ENCODE assay signal across 25 cellular contexts in the genomic region with DNA sequence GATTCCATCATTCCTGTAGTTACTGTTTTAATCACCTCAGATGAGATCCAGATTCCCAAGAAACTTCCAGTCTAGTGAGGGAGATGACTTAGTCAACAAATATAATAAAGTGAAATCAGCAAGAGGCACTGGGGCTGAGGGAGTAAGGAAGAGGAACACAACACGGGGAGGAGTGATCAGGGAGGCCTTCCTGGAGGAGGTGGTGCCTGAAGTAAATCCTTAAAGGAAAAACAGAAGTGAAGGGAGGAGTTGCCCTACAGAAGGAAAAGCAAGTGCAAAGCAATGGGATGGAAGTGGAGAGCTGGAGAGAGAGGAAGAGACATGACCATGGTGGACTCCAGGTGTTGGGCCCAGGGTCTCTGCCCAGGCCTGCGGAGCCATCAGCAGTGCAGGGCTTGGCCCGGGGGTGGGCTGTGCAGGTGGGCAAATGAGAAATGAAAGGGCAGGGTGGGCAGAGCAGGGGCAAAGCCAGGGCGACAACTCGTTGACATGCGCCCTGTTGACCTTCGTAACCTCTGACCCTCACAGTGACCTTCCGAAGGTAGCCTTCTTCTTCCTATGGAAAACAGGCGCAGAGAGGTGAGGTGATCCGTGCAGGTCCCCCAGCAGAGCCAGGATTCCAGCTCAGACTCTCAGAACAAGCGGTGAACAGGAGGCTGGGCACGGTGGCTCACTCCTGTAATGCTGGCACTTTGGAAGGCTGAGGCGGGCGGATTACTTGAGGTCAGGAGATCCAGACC. TPM values are rescaled to one million over a fixed set of nuclear protein-coding genes. Genes with fewer than 3 reads are reported as not detected.
DNase-seq lines count a peak whose midpoint lies in the region; ATAC-seq, FAIRE-seq and TF ChIP-seq lines count a peak whose summit lies in the region.
"Had no signal": no experiment of that assay in that cellular context is flagged by ENCODE, and none has a peak within 500 bp of the region (broad histone marks: within the 10 kb centered on the region; RNA-seq: fewer than 3 reads in every experiment).

No MANE protein-coding gene starts in this region.

- no peaks in the 10 kb centered on the region for H3K79me2 ChIP-seq in K562 (ENCODE audit: control insufficient read depth, insufficient read depth, low read length)

- no peak overlapping the region for H2BK15ac ChIP-seq in neuronal stem cell (ENCODE audit: low read length)

- intact Hi-C loops in K562 (cut with micrococcal nuclease): loop anchor here (5.0 kb wide), 1 partner anchor 174 kb away; no protein-coding TSS in a partner anchor
- intact Hi-C loops in right cardiac atrium (cut with DNase I): no loop called here

- no peaks in the 10 kb centered on the region for H3K79me1 ChIP-seq in neuronal stem cell (ENCODE audit: low read depth, low read length)

- TF ChIP-seq EP300 in K562 (IDR thresholded peaks at IDR 0.05; ENCODE audit: low read length): no peak

- H3K27me3 ChIP-seq in BLaER1 treated with 17β-estradiol and CSF1 and Interleukin-3, amounts not matched to agents 10 nM and 100 nM: no peaks in the 10 kb centered on the region
- H3K27me3 ChIP-seq in K562 (ENCODE audit: control insufficient read depth in 2 of 2, insufficient read depth in 2 of 2, low read length in 2 of 2) (peaks cover 0 to 9% of the 10 kb centered on the region in 2 experiments; a peak in 2 of 5 replicates), right cardiac atrium (ENCODE audit: control insufficient read depth, insufficient read depth) (no peaks in the 10 kb centered on the region), neuronal stem cell (ENCODE audit: control insufficient read depth in 3 of 3, insufficient read depth in 3 of 3, low read depth in 1 of 3, low read length in 3 of 3) (peaks cover 0 to 18% (median 3%) of the 10 kb centered on the region in 3 experiments)
- H3K27me3 ChIP-seq: MG63, Peyer's patch had no signal

- TF ChIP-seq RAD21 in K562 (CRISPR knock-in tag; conservative IDR thresholded peaks at IDR 0.05 in 1 of 2, IDR thresholded peaks at IDR 0.05 in 1 of 2): no peak

- no peak overlapping the region for H3K27ac ChIP-seq in BLaER1 treated with 17β-estradiol and CSF1 and Interleukin-3, amounts not matched to agents 10 nM and 100 nM
- H3K27ac ChIP-seq in K562 (ENCODE audit: extremely low read depth, low read depth, low read length) (no peak overlapping the region), right cardiac atrium (ENCODE audit: low read length) (no peak overlapping the region), neuronal stem cell (replicated peaks; ENCODE audit: low read length) (no peak overlapping the region)
- H3K27ac ChIP-seq: Peyer's patch, SK-N-MC had no signal

- H3K14ac ChIP-seq in neuronal stem cell (ENCODE audit: low read length): peak overlapping the region; percentile 72

- H3K4ac ChIP-seq in neuronal stem cell (ENCODE audit: low read length): no peak overlapping the region

- no peak overlapping the region for H3K9ac ChIP-seq in BLaER1 treated with 17β-estradiol and CSF1 and Interleukin-3, amounts not matched to agents 10 nM and 100 nM
- H3K9ac ChIP-seq in K562 (ENCODE audit: insufficient read depth in 1 of 2, low read depth in 2 of 2, low read length in 2 of 2): no peak overlapping the region
- H3K9ac ChIP-seq in neuronal stem cell (ENCODE audit: low read depth, low read length, poor library complexity): peak overlapping the region; percentile 3

- H3K36me3 ChIP-seq in BLaER1 treated with 17β-estradiol and CSF1 and Interleukin-3, amounts not matched to agents 10 nM and 100 nM: no peaks in the 10 kb centered on the region
- H3K36me3 ChIP-seq in K562 (ENCODE audit: control insufficient read depth, insufficient read depth, low read length): no peaks in the 10 kb centered on the region
- H3K36me3 ChIP-seq in neuronal stem cell (replicated peaks in 1 of 2; ENCODE audit: control insufficient read depth in 2 of 2, insufficient read depth in 2 of 2, low read length in 2 of 2): no peaks in the 10 kb centered on the region
- H3K36me3 ChIP-seq: MG63, Peyer's patch had no signal

- ATAC-seq in K562: no peak
- no peak for ATAC-seq in right cardiac atrium
- ATAC-seq in HG02763 (IDR thresholded peaks at IDR 0.05; ENCODE audit: unreplicated experiment): no peak

- H4K91ac ChIP-seq in neuronal stem cell (ENCODE audit: low read depth, low read length, poor library complexity): no peak overlapping the region

- peaks cover 0 to 5% (median 0%) of the 10 kb centered on the region in 11 experiments; a peak in 2 of 22 replicates for H4K20me1 ChIP-seq in BLaER1 treated with 17β-estradiol and CSF1 and Interleukin-3, amounts not matched to agents 10 nM and 100 nM
- H4K20me1 ChIP-seq in K562 (replicated peaks; ENCODE audit: control insufficient read depth, insufficient read depth, low read length): no peaks in the 10 kb centered on the region

- H3K18ac ChIP-seq in neuronal stem cell (ENCODE audit: low read length): peak overlapping the region; percentile 5

- BruUV-seq in K562 (replicated peaks; lab: Mats Ljungman, UMichigan): no TSS peak

- TF ChIP-seq POLR2A in K562 (conservative IDR thresholded peaks at IDR 0.05): no peak

- H3K4me1 ChIP-seq in BLaER1 treated with 17β-estradiol and CSF1 and Interleukin-3, amounts not matched to agents 10 nM and 100 nM: peaks cover 8 to 31% (median 26%) of the 10 kb centered on the region in 10 experiments
- H3K4me1 ChIP-seq in K562 (replicated peaks in 1 of 2; ENCODE audit: control insufficient read depth in 2 of 2, insufficient read depth in 2 of 2, low read length in 2 of 2) (peaks cover 0 to 22% of the 10 kb centered on the region in 2 experiments; a peak in 2 of 5 replicates), right cardiac atrium (ENCODE audit: control insufficient read depth, insufficient read depth, low read length) (peaks cover 5% of the 10 kb centered on the region), neuronal stem cell (ENCODE audit: control insufficient read depth in 2 of 2, insufficient read depth in 1 of 2, low read depth in 1 of 2, low read length in 2 of 2) (peaks cover 0 to 17% of the 10 kb centered on the region in 2 donors)
- H3K4me1 ChIP-seq: Peyer's patch had no signal

- H4K8ac ChIP-seq in neuronal stem cell (ENCODE audit: low read depth, low read length): no peak overlapping the region

- no peaks in the 10 kb centered on the region for H3K9me1 ChIP-seq in K562 (ENCODE audit: control insufficient read depth, insufficient read depth, low read length)

- H3K23ac ChIP-seq in neuronal stem cell (ENCODE audit: low read depth, low read length, poor library complexity): no peak overlapping the region

- no peak overlapping the region for H2BK12ac ChIP-seq in neuronal stem cell (ENCODE audit: low read length)

- CTCF ChIA-PET in K562 (lab: Yijun Ruan, JAX; ENCODE audit: low intra/inter-chr PET ratio): no interaction called here

- no peak for FAIRE-seq in K562 (lab: Jason Lieb, UNC)
- FAIRE-seq: G401.6, H54, HTR-8/SVneo had no signal

- in situ Hi-C loops in K562 (cut with MboI): no loop called here
- in situ Hi-C loops in G401 (cut with HindIII; ENCODE audit: low sequenced_read_pairs): no loop called here

- no peak overlapping the region for H2AFZ ChIP-seq in K562 (ENCODE audit: low read depth, low read length)
- H2AFZ ChIP-seq in neuronal stem cell (ENCODE audit: low read length): no peak overlapping the region

- 73% methylated on average over 11 of the region's 14 CpGs for WGBS in K562 (ENCODE audit: insufficient coverage, low coverage, missing lambda C conversion rate)
- WGBS in right cardiac atrium: 80% methylated on average over 14 of the region's 14 CpGs
- WGBS in neuronal stem cell (ENCODE audit: extremely low coverage in 2 of 2, insufficient read length in 2 of 2, insufficient replicate concordance in 1 of 2), 2 donors: no CpG with 5 or more reads among the region's 14 CpGs

- H3K4me2 ChIP-seq in BLaER1 treated with 17β-estradiol and CSF1 and Interleukin-3, amounts not matched to agents 10 nM and 100 nM: peak overlapping the region; percentile 10 to 36 (median 26); a peak in 13 of 22 replicates
- H3K4me2 ChIP-seq in K562 (ENCODE audit: insufficient read depth, low read length) (no peak overlapping the region), neuronal stem cell (ENCODE audit: insufficient read depth, low read length, poor library complexity, severe bottlenecking) (no peak overlapping the region)

- POLR2A ChIA-PET in K562 (lab: Yijun Ruan, JAX): no interaction called here

- no peak overlapping the region for H2AK5ac ChIP-seq in neuronal stem cell (ENCODE audit: low read depth, low read length)

- DNase-seq in K562 (ENCODE audit: extremely low read depth in 1 of 4, low spot score in 3 of 4) (no peak), right cardiac atrium (peak in 2 of 3 donors; percentile 54 to 57), neuronal stem cell (ENCODE audit: low spot score) (no peak), G401 (ENCODE audit: low spot score) (no peak), NCI-H510A (lab: John Stamatoyannopoulos, UW) (no peak)
- DNase-seq in stimulated activated CD4-positive, alpha-beta T cell treated with anti-CD3 and anti-CD28 coated beads, Interleukin-1b, Interleukin-23, amount 100 ng/mL, for 48 hours: no peak
- DNase-seq: AML-193; DMS 273 treated with DMSO at 0.1 percent for 48 hours; DND-41; Kasumi-1; MG63; NCI-H1048; NCI-H1436; NCI-H2029 treated with DMSO at 0.1 percent for 48 hours; NCI-H2171 treated with DMSO at 0.1 percent for 48 hours; NCI-H446; NCI-H748 treated with DMSO at 0.1 percent for 48 hours; NK-92 treated with Interleukin-12 subunit alpha and Interleukin-12 subunit beta, amount 100 ng/mL, for 24 hours; Peyer's patch had no signal

- no peaks in the 10 kb centered on the region for H3K9me3 ChIP-seq in BLaER1 treated with 17β-estradiol and CSF1 and Interleukin-3, amounts not matched to agents 10 nM and 100 nM (replicated peaks in 1 of 11)
- no peaks in the 10 kb centered on the region for H3K9me3 ChIP-seq in K562 (replicated peaks; ENCODE audit: control insufficient read depth, insufficient read depth, low read depth, low read length)
- H3K9me3 ChIP-seq in right cardiac atrium (ENCODE audit: control insufficient read depth, low read length): no peaks in the 10 kb centered on the region
- H3K9me3 ChIP-seq in neuronal stem cell (replicated peaks in 1 of 2; ENCODE audit: control insufficient read depth in 2 of 2, insufficient read depth in 1 of 2, low read depth in 1 of 2, low read length in 2 of 2): no peaks in the 10 kb centered on the region
- H3K9me3 ChIP-seq: MG63, Peyer's patch had no signal

- no peak overlapping the region for H2BK5ac ChIP-seq in neuronal stem cell (ENCODE audit: low read length)

- no peak for TF ChIP-seq CTCF in K562 (IDR thresholded peaks at IDR 0.05 in 2 of 3, conservative IDR thresholded peaks at IDR 0.05 in 1 of 3; ENCODE audit: insufficient read depth in 2 of 3, low read depth in 1 of 3, low read length in 3 of 3)

- H2BK120ac ChIP-seq in neuronal stem cell (ENCODE audit: low read depth, low read length): no peak overlapping the region

- H3K4me3 ChIP-seq in BLaER1 treated with 17β-estradiol and CSF1 and Interleukin-3, amounts not matched to agents 10 nM and 100 nM: no peak overlapping the region
- H3K4me3 ChIP-seq in K562: no peak overlapping the region
- no peak overlapping the region for H3K4me3 ChIP-seq in right cardiac atrium (ENCODE audit: low read length)
- no peak overlapping the region for H3K4me3 ChIP-seq in neuronal stem cell (ENCODE audit: low read length in 2 of 2)
- H3K4me3 ChIP-seq: MG63, Peyer's patch, SK-N-MC had no signal

RNA-seq across cellular contexts. Expression of gene PPARA, which starts 12.1 kb away (rescaled TPM):
- total RNA-seq in K562 (2011; cell fraction: chromatin; rRNA removed; ENCODE audit: low replicate concordance): 19.5 and 33.5 TPM in 2 replicates
- total RNA-seq in K562 (2011; cell fraction: nucleolus; rRNA removed): 17.5 and 22.2 TPM in 2 replicates
- total RNA-seq in K562 (2011; cell fraction: nucleoplasm; rRNA removed): 28.0 and 34.4 TPM in 2 replicates
- total RNA-seq in K562 (2014; rRNA removed) (2.8 and 5.3 TPM in 2 replicates), K562 (2014; rRNA removed; fragmentation: Illumina TruSeq; extraction: Trizol) (3.4 and 4.3 TPM in 2 replicates), K562 (2015; rRNA removed; fragmentation: Illumina TruSeq; extraction: Trizol) (2.1 and 2.6 TPM in 2 replicates), K562 (2021) (4.1 and 5.9 TPM in 2 replicates), right cardiac atrium (10 to 100 TPM; 63.6 to 85.2 (median 72.7) TPM)
- polyA plus RNA-seq in K562 (2011; rRNA removed) (5.0 and 8.2 TPM in 2 replicates), K562 (2014; fragmentation: Illumina TruSeq; extraction: Trizol) (2.7 and 3.5 TPM in 2 replicates), K562 (2014; fragmentation: Nextera tagmentation; extraction: Ambion mirVana) (under 1 TPM; 0.64 to 0.87 TPM), K562 (2014; rRNA removed) (2.1 and 4.0 TPM in 2 replicates), right cardiac atrium (22.9 TPM)
- polyA plus RNA-seq in K562 (2011; cell fraction: cytosol; rRNA removed): 1.8 and 5.0 TPM in 2 replicates
- 4.8 and 9.5 TPM in 2 replicates for polyA plus RNA-seq in K562 (2011; cell fraction: nucleus; rRNA removed)
- polyA plus RNA-seq in K562 (2012): 3.6 and 4.1 TPM in 2 replicates
- 6.4 and 11.7 TPM in 2 replicates for polyA minus RNA-seq in K562 (2011; rRNA and poly(A)+ RNA removed)
- polyA minus RNA-seq in K562 (2011; cell fraction: cytosol; rRNA and poly(A)+ RNA removed): 2.6 and 5.2 TPM in 2 replicates
- 4.4 and 13.0 TPM in 2 replicates for polyA minus RNA-seq in K562 (2011; cell fraction: nucleus; rRNA and poly(A)+ RNA removed)
- 4.4 TPM for polyA plus RNA-seq in neuronal stem cell (2013, experiment 1 of 2)
- 4.3 TPM for polyA plus RNA-seq in neuronal stem cell (2013, experiment 2 of 2)
- total RNA-seq in G401 (2014; rRNA removed; shearing (Covaris generic)): 1.7 and 3.2 TPM in 2 replicates

Comparison
In these comparisons a context has a peak if more than half of its experiments do, and no peak if none do; other contexts are left out.
1. H3K4me2 ChIP-seq: peak in BLaER1 treated with 17β-estradiol and CSF1 and Interleukin-3, amounts not matched to agents 10 nM and 100 nM (11 of 11); none in K562 (single experiment) and neuronal stem cell (single experiment).
2. DNase-seq: peak in right cardiac atrium (2 of 3); none in K562 (0 of 4), neuronal stem cell (single experiment), G401 (single experiment), stimulated activated CD4-positive, alpha-beta T cell treated with anti-CD3 and anti-CD28 coated beads, Interleukin-1b, Interleukin-23, amount 100 ng/mL, for 48 hours (single experiment) and NCI-H510A (single experiment).